In the genomic region with DNA sequence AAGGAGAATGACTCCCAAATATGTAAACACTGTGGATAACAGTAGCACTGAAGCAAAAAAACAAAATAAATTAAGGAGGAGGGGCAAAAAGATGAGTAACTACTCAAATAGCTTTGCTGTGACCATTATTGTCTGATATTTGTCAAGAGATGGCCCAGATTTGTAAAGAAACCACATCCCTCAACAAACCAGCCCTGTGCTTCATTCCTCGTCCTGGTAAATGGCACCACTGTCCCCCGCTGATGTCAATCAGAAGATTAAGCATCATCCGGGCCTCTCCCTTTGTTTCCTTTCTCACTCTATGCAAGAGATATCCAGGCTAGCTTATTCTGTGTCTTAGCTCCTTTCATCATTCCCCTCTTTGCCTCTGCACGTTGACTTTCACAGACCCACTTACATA, we compare ENCODE assay signal across 14 cellular contexts.
DNase-seq lines count a peak whose midpoint lies in the region; ATAC-seq, FAIRE-seq and TF ChIP-seq lines count a peak whose summit lies in the region.
"Had no signal": no experiment of that assay in that cellular context is flagged by ENCODE, and none has a peak within 500 bp of the region (broad histone marks: within the 10 kb centered on the region; RNA-seq: fewer than 3 reads in every experiment).

No MANE protein-coding gene starts in this region.

- H3F3A ChIP-seq in smooth muscle cell (ENCODE audit: low read depth): no peaks in the 10 kb centered on the region

- no peak for ATAC-seq in GM21360 (IDR thresholded peaks at IDR 0.05; ENCODE audit: unreplicated experiment)
- ATAC-seq in pancreas: no peak

- H3K4me1 ChIP-seq in hepatocyte (ENCODE audit: insufficient read depth) (peaks cover 4% of the 10 kb centered on the region), smooth muscle cell (ENCODE audit: low read depth) (peaks cover 17% of the 10 kb centered on the region), pancreas (peaks cover 0 to 11% (median 9%) of the 10 kb centered on the region in 3 donors)

- peak overlapping the region; percentile 2 for H3K27ac ChIP-seq in hepatocyte
- peak overlapping the region; percentile 100 for H3K27ac ChIP-seq in smooth muscle cell (ENCODE audit: low read depth)
- peak overlapping the region in 1 of 4 donors; percentile 35 for H3K27ac ChIP-seq in pancreas

- H3K4me3 ChIP-seq in hepatocyte (no peak overlapping the region), smooth muscle cell (peak overlapping the region; percentile 67), pancreas (peak overlapping the region in 2 of 4 donors; percentile 45 to 56)

- DNase-seq in EL (peak; percentile 59), astrocyte of the hippocampus (ENCODE audit: low read depth, low spot score) (peak; percentile 37), hepatocyte (ENCODE audit: low spot score) (no peak), smooth muscle cell (lab: John Stamatoyannopoulos, UW; ENCODE audit: unreplicated experiment) (no peak), pancreas (no peak), 8988T (no peak), HT-29 (ENCODE audit: low spot score) (no peak)
- DNase-seq: activated CD4-positive, alpha-beta T cell treated with anti-CD3 and anti-CD28 coated beads, Interleukin-2, amount 10 ng/mL, durations not matched to agents 7 days and 5 days; activated naive CD4-positive, alpha-beta T cell treated with anti-CD3 and anti-CD28 coated beads, Interleukin-2, amount 50 U/mL, for 16 hours; DMS79; erythroblast; NCI-H2081 treated with DMSO at 0.1 percent for 48 hours; stimulated activated CD4-positive, alpha-beta T cell treated with anti-CD3 and anti-CD28 coated beads, Interleukin-4, amount 100 ng/mL, for 4 hours had no signal

- WGBS in hepatocyte (ENCODE audit: low lambda C conversion rate, missing lambda C conversion rate): 70% methylated on average over 4 of the region's 4 CpGs
- 17% methylated on average over 4 of the region's 4 CpGs for WGBS in smooth muscle cell (ENCODE audit: low lambda C conversion rate)
- WGBS in pancreas, 2 donors: 57 to 71% methylated on average over 4 of the region's 4 CpGs

- H3K79me2 ChIP-seq in hepatocyte (peaks cover 37% of the 10 kb centered on the region), smooth muscle cell (ENCODE audit: low read depth) (peaks cover 26% of the 10 kb centered on the region)

- intact Hi-C loops in pancreas (cut with DNase I): no loop called here

- no peak for FAIRE-seq in pancreas (lab: Jason Lieb, UNC)

- H3K36me3 ChIP-seq in hepatocyte (replicated peaks; ENCODE audit: insufficient read depth, low read depth) (no peaks in the 10 kb centered on the region), smooth muscle cell (ENCODE audit: low read depth) (peaks cover 13% of the 10 kb centered on the region), pancreas (peaks cover 0 to 26% (median 3%) of the 10 kb centered on the region in 3 donors)

- H3K4me2 ChIP-seq in hepatocyte: peak overlapping the region; percentile 77
- peak overlapping the region; percentile 97 for H3K4me2 ChIP-seq in smooth muscle cell

- H4K20me1 ChIP-seq in hepatocyte (ENCODE audit: insufficient read depth, poor library complexity, severe bottlenecking) (no peaks in the 10 kb centered on the region), smooth muscle cell (ENCODE audit: low read depth) (peaks cover 55% of the 10 kb centered on the region)

- H3K9ac ChIP-seq in smooth muscle cell (ENCODE audit: low read depth): peak overlapping the region; percentile 99

- no peaks in the 10 kb centered on the region for H3K9me2 ChIP-seq in hepatocyte (replicated peaks; ENCODE audit: insufficient read depth)

- H2AFZ ChIP-seq in hepatocyte (no peak overlapping the region), smooth muscle cell (ENCODE audit: low read depth) (no peak overlapping the region)

- TF ChIP-seq CTCF in hepatocyte (IDR thresholded peaks at IDR 0.05; ENCODE audit: poor library complexity) (no peak), smooth muscle cell (IDR thresholded peaks at IDR 0.05; ENCODE audit: borderline replicate concordance, insufficient read depth, poor library complexity, severe bottlenecking) (no peak), pancreas (IDR thresholded peaks at IDR 0.05) (no peak)

- H3K27me3 ChIP-seq in hepatocyte (no peaks in the 10 kb centered on the region), smooth muscle cell (ENCODE audit: low read depth) (no peaks in the 10 kb centered on the region), pancreas (no peaks in the 10 kb centered on the region)

- H3K9me3 ChIP-seq in hepatocyte (ENCODE audit: low read depth) (no peaks in the 10 kb centered on the region), smooth muscle cell (replicated peaks; ENCODE audit: low read depth) (no peaks in the 10 kb centered on the region), pancreas (no peaks in the 10 kb centered on the region)

Comparison
In these comparisons a context has a peak if more than half of its experiments do, and no peak if none do; other contexts are left out.
1. DNase-seq: peak in EL (single experiment) and astrocyte of the hippocampus (single experiment); none in hepatocyte (single experiment), smooth muscle cell (single experiment), pancreas (0 of 6), 8988T (single experiment) and HT-29 (single experiment).